ENCODE assay signal across 1 cellular context in genomic region chr12:11709513-11709912, GRCh38.
TF ChIP-seq lines count a peak whose summit lies in the region.

No MANE protein-coding gene starts in this region.

TF ChIP-seq in K562, 482 proteins besides CTCF, POLR2A, EP300 and RAD21:
- TF ChIP-seq PHB (CRISPR knock-in tag; IDR thresholded peaks at IDR 0.05) (no peak), ZNF134 (CRISPR knock-in tag; conservative IDR thresholded peaks at IDR 0.05) (peak; percentile 56; the same call in 1 of the 2 replicates), SPI1 (IDR thresholded peaks at IDR 0.05; ENCODE audit: borderline replicate concordance, low read depth, low read length) (no peak)
TF ChIP-seq in K562: peak in this region for 1.
